13 cellular contexts compared by ENCODE assay signal in genomic region chr9:99590879-99591278, GRCh38.
A peak's percentile ranks its signal among the peaks of the same experiment; 100 is the strongest.
DNase-seq lines count a peak whose midpoint lies in the region; ATAC-seq and TF ChIP-seq lines count a peak whose summit lies in the region.
"Had no signal": no experiment of that assay in that cellular context is flagged by ENCODE, and none has a peak within 500 bp of the region (broad histone marks: within the 10 kb centered on the region; RNA-seq: fewer than 3 reads in every experiment).

No MANE protein-coding gene starts in this region.

- peaks cover 42% of the 10 kb centered on the region for H3K4me1 Mint-ChIP-seq in CD14-positive monocyte
- peaks cover 2% of the 10 kb centered on the region for H3K4me1 Mint-ChIP-seq in T-helper 17 cell
- peaks cover 2% of the 10 kb centered on the region for H3K4me1 Mint-ChIP-seq in activated CD4-positive, alpha-beta T cell treated with anti-CD3 and anti-CD28 coated beads, Interleukin-2, amount 10 ng/mL, durations not matched to agents 24 days and 14 days

- peak overlapping the region; percentile 38 to 63 for H3K4me3 Mint-ChIP-seq in CD14-positive monocyte
- no peak overlapping the region for H3K4me3 Mint-ChIP-seq in T-helper 17 cell
- no peak overlapping the region for H3K4me3 Mint-ChIP-seq in activated CD4-positive, alpha-beta T cell treated with anti-CD3 and anti-CD28 coated beads, Interleukin-2, amount 10 ng/mL, durations not matched to agents 24 days and 14 days
- H3K4me3 Mint-ChIP-seq: activated CD8-positive, alpha-beta memory T cell treated with anti-CD3 and anti-CD28 coated beads, Interleukin-2, amount 10 ng/mL, durations not matched to agents 7 days and 5 days; activated naive CD4-positive, alpha-beta T cell treated with anti-CD3 and anti-CD28 coated beads, Interleukin-2, amount 10 ng/mL, durations not matched to agents 7 days and 5 days had no signal

- H3K27me3 Mint-ChIP-seq in CD14-positive monocyte (ENCODE audit: low read depth in 3 of 3) (no peaks in the 10 kb centered on the region), T-helper 17 cell (peaks cover 44% of the 10 kb centered on the region)
- peaks cover 23% of the 10 kb centered on the region for H3K27me3 Mint-ChIP-seq in activated CD4-positive, alpha-beta T cell treated with anti-CD3 and anti-CD28 coated beads, Interleukin-2, amount 10 ng/mL, durations not matched to agents 24 days and 14 days

- H3K27ac ChIP-seq in HL-60 (replicated peaks) = peak overlapping the region; percentile 65
- no peak overlapping the region for H3K27ac ChIP-seq in vagina
- H3K27ac ChIP-seq: brain microvascular endothelial cell, WERI-Rb-1 had no signal

- H3K36me3 Mint-ChIP-seq in CD14-positive monocyte (peaks cover 2 to 5% of the 10 kb centered on the region in 2 donors), T-helper 17 cell (ENCODE audit: low read depth) (no peaks in the 10 kb centered on the region)
- H3K36me3 Mint-ChIP-seq in activated CD4-positive, alpha-beta T cell treated with anti-CD3 and anti-CD28 coated beads, Interleukin-2, amount 10 ng/mL, durations not matched to agents 24 days and 14 days (ENCODE audit: low read depth) = no peaks in the 10 kb centered on the region
- H3K36me3 Mint-ChIP-seq: activated naive CD4-positive, alpha-beta T cell treated with anti-CD3 and anti-CD28 coated beads, Interleukin-2, amount 10 ng/mL, durations not matched to agents 7 days and 5 days had no signal

- H3K9me3 Mint-ChIP-seq in CD14-positive monocyte = peaks cover 0 to 2% (median 0%) of the 10 kb centered on the region in 7 donors
- H3K9me3 Mint-ChIP-seq in activated CD4-positive, alpha-beta T cell treated with anti-CD3 and anti-CD28 coated beads, Interleukin-2, amount 10 ng/mL, durations not matched to agents 24 days and 14 days = no peaks in the 10 kb centered on the region
- H3K9me3 Mint-ChIP-seq: activated naive CD4-positive, alpha-beta T cell treated with anti-CD3 and anti-CD28 coated beads, Interleukin-2, amount 10 ng/mL, durations not matched to agents 7 days and 5 days had no signal

- peak; percentile 33 for ATAC-seq in T-helper 17 cell
- ATAC-seq: activated CD8-positive, alpha-beta memory T cell treated with anti-CD3 and anti-CD28 coated beads, Interleukin-2, amount 10 ng/mL, durations not matched to agents 7 days and 5 days had no signal

- no peak for TF ChIP-seq POLR2A in vagina (IDR thresholded peaks at IDR 0.05)

- H3K27me3 ChIP-seq in HL-60 (ENCODE audit: insufficient read depth, poor library complexity, severe bottlenecking) (no peaks in the 10 kb centered on the region), vagina (no peaks in the 10 kb centered on the region)
- H3K27me3 ChIP-seq: brain microvascular endothelial cell had no signal

- no peak for TF ChIP-seq CTCF in CD14-positive monocyte (IDR thresholded peaks at IDR 0.05)
- no peak for TF ChIP-seq CTCF in HL-60 (IDR thresholded peaks at IDR 0.05; ENCODE audit: insufficient read depth, low read length)
- TF ChIP-seq CTCF in vagina (IDR thresholded peaks at IDR 0.05) = no peak

- H3K9me3 ChIP-seq in T-helper 17 cell (ENCODE audit: control insufficient read depth, low read length, poor library complexity, severe bottlenecking) (no peaks in the 10 kb centered on the region), vagina (no peaks in the 10 kb centered on the region)

- H3K27ac Mint-ChIP-seq in CD14-positive monocyte = peak overlapping the region; percentile 93 to 99 (median 98)
- H3K27ac Mint-ChIP-seq in T-helper 17 cell = no peak overlapping the region
- H3K27ac Mint-ChIP-seq in activated CD4-positive, alpha-beta T cell treated with anti-CD3 and anti-CD28 coated beads, Interleukin-2, amount 10 ng/mL, durations not matched to agents 24 days and 14 days = no peak overlapping the region
- H3K27ac Mint-ChIP-seq: activated CD8-positive, alpha-beta memory T cell treated with anti-CD3 and anti-CD28 coated beads, Interleukin-2, amount 10 ng/mL, durations not matched to agents 7 days and 5 days; activated naive CD4-positive, alpha-beta T cell treated with anti-CD3 and anti-CD28 coated beads, Interleukin-2, amount 10 ng/mL, durations not matched to agents 7 days and 5 days had no signal

- intact Hi-C loops in CD14-positive monocyte (cut with micrococcal nuclease) = loop anchor here (5.0 to 10.0 kb wide), 4 partner anchors 74 to 231 kb away; partner anchors contain the start of gene NR4A3 (in 1 of the 2)
- intact Hi-C loops in activated CD4-positive, alpha-beta T cell treated with anti-CD3 and anti-CD28 coated beads, Interleukin-2, amount 10 ng/mL, durations not matched to agents 24 days and 14 days (cut with micrococcal nuclease) = no loop called here
- intact Hi-C loops in vagina (cut with DNase I) = no loop called here

- H3K4me3 ChIP-seq in HL-60 (replicated peaks; ENCODE audit: insufficient read depth, low read length) (no peak overlapping the region), vagina (no peak overlapping the region)

- DNase-seq in CD14-positive monocyte (ENCODE audit: low spot score) (peak; percentile 78), HL-60 (ENCODE audit: low read depth in 1 of 2, low spot score in 1 of 2) (peak; percentile 38 to 64), T-helper 17 cell (no peak), midbrain (lab: John Stamatoyannopoulos, UW) (peak; percentile 33), SW 1271 (lab: John Stamatoyannopoulos, UW) (no peak), NCI-H2107 (lab: John Stamatoyannopoulos, UW) (no peak), vagina (ENCODE audit: extremely low spot score in 2 of 2) (no peak)
- DNase-seq in activated CD4-positive, alpha-beta T cell treated with anti-CD3 and anti-CD28 coated beads, Interleukin-2, amount 10 ng/mL, durations not matched to agents 24 days and 14 days = no peak
- DNase-seq: activated CD8-positive, alpha-beta memory T cell treated with anti-CD3 and anti-CD28 coated beads, Interleukin-2, amount 10 ng/mL, durations not matched to agents 7 days and 5 days; activated naive CD4-positive, alpha-beta T cell treated with anti-CD3 and anti-CD28 coated beads, Interleukin-2, amount 10 ng/mL, durations not matched to agents 7 days and 5 days; brain microvascular endothelial cell; DMS153; WERI-Rb-1 had no signal

- no peaks in the 10 kb centered on the region for H3K4me1 ChIP-seq in vagina

- no peaks in the 10 kb centered on the region for H3K36me3 ChIP-seq in vagina
- H3K36me3 ChIP-seq: brain microvascular endothelial cell, WERI-Rb-1 had no signal

Comparison
In these comparisons a context has a peak if more than half of its experiments do, and no peak if none do; other contexts are left out.
1. DNase-seq: peak in CD14-positive monocyte (single experiment), HL-60 (2 of 2) and midbrain (single experiment); none in T-helper 17 cell (0 of 3), SW 1271 (0 of 2), activated CD4-positive, alpha-beta T cell treated with anti-CD3 and anti-CD28 coated beads, Interleukin-2, amount 10 ng/mL, durations not matched to agents 24 days and 14 days (single experiment), NCI-H2107 (single experiment) and vagina (0 of 2).
2. H3K27ac Mint-ChIP-seq: peak in CD14-positive monocyte (7 of 7); none in T-helper 17 cell (single experiment) and activated CD4-positive, alpha-beta T cell treated with anti-CD3 and anti-CD28 coated beads, Interleukin-2, amount 10 ng/mL, durations not matched to agents 24 days and 14 days (single experiment).
3. H3K4me3 Mint-ChIP-seq: peak in CD14-positive monocyte (2 of 2); none in T-helper 17 cell (single experiment) and activated CD4-positive, alpha-beta T cell treated with anti-CD3 and anti-CD28 coated beads, Interleukin-2, amount 10 ng/mL, durations not matched to agents 24 days and 14 days (single experiment).
4. intact Hi-C loops: an anchor here in CD14-positive monocyte (5.0 to 10.0 kb wide); none called in activated CD4-positive, alpha-beta T cell treated with anti-CD3 and anti-CD28 coated beads, Interleukin-2, amount 10 ng/mL, durations not matched to agents 24 days and 14 days and vagina.